1 cellular context compared by ENCODE assay signal in genomic region chr7:107056728-107057473, GRCh38.
TF ChIP-seq lines count a peak whose summit lies in the region.

No MANE protein-coding gene starts in this region.

TF ChIP-seq in K562, 482 proteins besides CTCF, POLR2A, EP300 and RAD21 (continued from another document):
- peak; percentile 65 for TF ChIP-seq ATF3 (IDR thresholded peaks at IDR 0.05)
- no peak for TF ChIP-seq ATF3 (CRISPR knock-in tag; conservative IDR thresholded peaks at IDR 0.05)
- no peak for TF ChIP-seq SMARCC2 (IDR thresholded peaks at IDR 0.05; ENCODE audit: low read depth)
- peak; percentile 74; the same call in 1 of the 2 replicates for TF ChIP-seq HDGF (IDR thresholded peaks at IDR 0.05)
- peak; percentile 63 for TF ChIP-seq BRD9 (IDR thresholded peaks at IDR 0.05; ENCODE audit: low read depth, partially characterized antibody)
- peak; percentile 20; the same call in 1 of the 2 replicates for TF ChIP-seq TOE1 (IDR thresholded peaks at IDR 0.05; ENCODE audit: borderline replicate concordance)
- no peak for TF ChIP-seq TOE1 (CRISPR knock-in tag; IDR thresholded peaks at IDR 0.05; ENCODE audit: borderline replicate concordance, low read depth)
- TF ChIP-seq ZNF24 (IDR thresholded peaks at IDR 0.05), result no peak
- TF ChIP-seq ZBTB9 (CRISPR knock-in tag; IDR thresholded peaks at IDR 0.05), result no peak
- TF ChIP-seq CBX8 (IDR thresholded peaks at IDR 0.05; ENCODE audit: borderline replicate concordance, extremely low read depth, low read depth, low read length, poor library complexity, severe bottlenecking), result no peak
